Comparison of ENCODE assay signal across 8 cellular contexts in the genomic region with DNA sequence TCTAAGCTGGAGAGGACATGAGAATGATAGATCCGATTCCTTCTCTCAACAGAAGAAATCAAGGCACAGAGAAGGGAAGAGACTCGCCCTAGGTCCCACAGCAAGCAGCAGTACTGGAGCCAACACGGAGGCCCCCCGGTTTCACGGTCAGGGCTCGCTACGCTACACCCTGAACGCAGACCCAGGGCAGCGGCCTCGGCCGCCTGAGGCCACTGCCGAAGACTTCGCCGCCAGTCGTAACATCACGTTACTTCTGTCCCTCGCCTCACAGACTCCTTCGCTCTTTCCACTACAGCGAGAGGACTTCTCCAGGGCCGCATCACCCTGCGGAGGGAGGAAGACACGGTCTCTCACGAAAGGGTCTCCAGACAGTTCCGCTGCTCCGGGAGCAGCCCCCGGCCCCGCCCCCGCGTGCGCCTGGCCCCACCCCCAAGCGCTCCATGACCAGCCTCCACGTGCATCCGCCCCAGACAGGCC. TPM values are rescaled to one million over a fixed set of nuclear protein-coding genes. Genes with fewer than 3 reads are reported as not detected.
DNase-seq lines count a peak whose midpoint lies in the region; ATAC-seq and TF ChIP-seq lines count a peak whose summit lies in the region.

No MANE protein-coding gene starts in this region.

- peaks cover 20% of the 10 kb centered on the region for H3K4me1 ChIP-seq in mononuclear cell (ENCODE audit: insufficient read depth, low read length)

- no peaks in the 10 kb centered on the region for H3K9me3 Mint-ChIP-seq in activated T-cell treated with anti-CD3 and anti-CD28 coated beads, Interleukin-2, amount 50 U/mL, for 4 hours
- no peaks in the 10 kb centered on the region for H3K9me3 Mint-ChIP-seq in MCF 10A (ENCODE audit: unreplicated experiment)

- no peak for TF ChIP-seq CTCF in MCF 10A (IDR thresholded peaks at IDR 0.05; ENCODE audit: unreplicated experiment)

- no peaks in the 10 kb centered on the region for H3K9me3 ChIP-seq in mononuclear cell (ENCODE audit: low read depth, low read length)

- no peak for ATAC-seq in activated T-cell treated with anti-CD3 and anti-CD28 coated beads, Interleukin-2, amount 50 U/mL, for 4 hours
- peak; percentile 11 for ATAC-seq in HG03439 (IDR thresholded peaks at IDR 0.05; ENCODE audit: unreplicated experiment)

- DNase-seq in activated T-cell treated with anti-CD3 and anti-CD28 coated beads, Interleukin-2, amount 50 U/mL, for 4 hours: no peak
- DNase-seq in activated T-cell treated with anti-CD3 and anti-CD28 coated beads for 4 hours: no peak
- no peak for DNase-seq in MCF 10A (ENCODE audit: unreplicated experiment)
- no peak for DNase-seq in NCI-H1105 (lab: John Stamatoyannopoulos, UW)
- DNase-seq in NCI-H187 treated with DMSO at 0.1 percent for 48 hours (lab: John Stamatoyannopoulos, UW): no peak
- no peak for DNase-seq in SHP77 treated with DMSO at 0.1 percent for 48 hours (lab: John Stamatoyannopoulos, UW)

- peaks cover 9% of the 10 kb centered on the region for H3K4me1 Mint-ChIP-seq in activated T-cell treated with anti-CD3 and anti-CD28 coated beads, Interleukin-2, amount 50 U/mL, for 4 hours (ENCODE audit: low read depth)
- no peaks in the 10 kb centered on the region for H3K4me1 Mint-ChIP-seq in MCF 10A (ENCODE audit: insufficient read depth, unreplicated experiment)

- POLR2A ChIA-PET in MCF 10A (lab: Yijun Ruan, JAX): interaction anchor here (0.8 to 3.1 kb wide), 9 partner anchors 13 to 412 kb away, joined by 3 to 12 read pairs (median 5); partner anchors contain the start of genes DPF3, RBM25 and ZFYVE1

- H3K27ac Mint-ChIP-seq in MCF 10A (ENCODE audit: low read depth, unreplicated experiment): peak overlapping the region; percentile 96

- H3K27me3 ChIP-seq in mononuclear cell (ENCODE audit: insufficient read depth, low read length): peaks cover 6% of the 10 kb centered on the region

- H3K27me3 Mint-ChIP-seq in activated T-cell treated with anti-CD3 and anti-CD28 coated beads, Interleukin-2, amount 50 U/mL, for 4 hours (ENCODE audit: low read depth): no peaks in the 10 kb centered on the region
- H3K27me3 Mint-ChIP-seq in MCF 10A (ENCODE audit: insufficient read depth, unreplicated experiment): no peaks in the 10 kb centered on the region

- H3K36me3 Mint-ChIP-seq in activated T-cell treated with anti-CD3 and anti-CD28 coated beads, Interleukin-2, amount 50 U/mL, for 4 hours (ENCODE audit: insufficient read depth): peaks cover 2% of the 10 kb centered on the region
- peaks cover 6% of the 10 kb centered on the region for H3K36me3 Mint-ChIP-seq in MCF 10A (ENCODE audit: insufficient read depth, unreplicated experiment)

- intact Hi-C loops in MCF 10A (cut with micrococcal nuclease): no loop called here

- CTCF ChIA-PET in MCF 10A (lab: Yijun Ruan, JAX): interaction anchor here (0.6 to 2.1 kb wide), 3 partner anchors 20 to 406 kb away, joined by 3 to 11 read pairs (median 4); no protein-coding TSS in a partner anchor

- H3K4me3 Mint-ChIP-seq in activated T-cell treated with anti-CD3 and anti-CD28 coated beads, Interleukin-2, amount 50 U/mL, for 4 hours: peak overlapping the region; percentile 93
- peak overlapping the region; percentile 90 for H3K4me3 Mint-ChIP-seq in MCF 10A (ENCODE audit: unreplicated experiment)

- BruUV-seq in MCF 10A (replicated peaks; lab: Mats Ljungman, UMichigan): TSS peak; percentile 82

- peak overlapping the region; percentile 63 for H3K4me3 ChIP-seq in mononuclear cell (ENCODE audit: low read length)

RNA-seq across cellular contexts. Expression of gene DCAF4, which starts 0.4 kb away (rescaled TPM):
- total RNA-seq in activated T-cell treated with anti-CD3 and anti-CD28 coated beads, Interleukin-2, amount 50 U/mL, for 4 hours: 10 to 100 TPM; 29.7 to 39.2 (median 34.0) TPM
- total RNA-seq in MCF 10A (2022) (27.9 and 39.4 TPM in 2 replicates), mononuclear cell (17.9 TPM)

RNA-seq across cellular contexts. Expression of gene DPF3, which starts 32.0 kb away (rescaled TPM):
- total RNA-seq in activated T-cell treated with anti-CD3 and anti-CD28 coated beads, Interleukin-2, amount 50 U/mL, for 4 hours: under 1 TPM; 0.48 to 0.95 (median 0.71) TPM
- total RNA-seq in MCF 10A (2022) (1.9 and 2.1 TPM in 2 replicates), mononuclear cell (1.3 TPM)
